In genomic region chr1:207352560-207352959, GRCh38 we compare ENCODE assay signal across 20 cellular contexts. TPM values are rescaled to one million over a fixed set of nuclear protein-coding genes. Genes with fewer than 3 reads are reported as not detected.
A peak's percentile ranks its signal among the peaks of the same experiment; 100 is the strongest.
DNase-seq lines count a peak whose midpoint lies in the region; ATAC-seq and TF ChIP-seq lines count a peak whose summit lies in the region.
"Had no signal": no experiment of that assay in that cellular context is flagged by ENCODE, and none has a peak within 500 bp of the region (broad histone marks: within the 10 kb centered on the region; RNA-seq: fewer than 3 reads in every experiment).

No MANE protein-coding gene starts in this region.

- peaks cover 21% of the 10 kb centered on the region for H3K9me3 Mint-ChIP-seq in activated CD8-positive, alpha-beta T cell treated with anti-CD3 and anti-CD28 coated beads for 36 hours
- peaks cover 26% of the 10 kb centered on the region for H3K9me3 Mint-ChIP-seq in activated CD8-positive, alpha-beta T cell treated with anti-CD3 and anti-CD28 coated beads, Interleukin-2, amount 10 ng/mL, durations not matched to agents 7 days and 5 days (ENCODE audit: insufficient read depth)
- H3K9me3 Mint-ChIP-seq in stimulated activated memory B cell treated with anti-CD40 and anti-IgM and Interleukin-4, amounts not matched to agents 10 μg/mL and 1 μg/mL and 100 μg/mL, for 72 hours, result peaks cover 4% of the 10 kb centered on the region

- H3K36me3 Mint-ChIP-seq in activated CD8-positive, alpha-beta T cell treated with anti-CD3 and anti-CD28 coated beads for 36 hours (ENCODE audit: low read depth), result peaks cover 74% of the 10 kb centered on the region
- peaks cover 85% of the 10 kb centered on the region for H3K36me3 Mint-ChIP-seq in activated CD8-positive, alpha-beta T cell treated with anti-CD3 and anti-CD28 coated beads, Interleukin-2, amount 10 ng/mL, durations not matched to agents 7 days and 5 days (ENCODE audit: low read depth)
- peaks cover 44% of the 10 kb centered on the region for H3K36me3 Mint-ChIP-seq in stimulated activated memory B cell treated with anti-CD40 and anti-IgM and Interleukin-4, amounts not matched to agents 10 μg/mL and 1 μg/mL and 100 μg/mL, for 72 hours

- H3K27ac ChIP-seq in VCaP, result peak overlapping the region; percentile 7; the same call in 1 of the 2 replicates

- CTCF ChIA-PET in activated CD8-positive, alpha-beta T cell treated with anti-CD3 and anti-CD28 coated beads for 36 hours (lab: Charles Lee), result interaction anchor here (1.2 to 1.8 kb wide), 4 partner anchors 11 to 303 kb away, joined by 3 to 5 read pairs (median 4); no protein-coding TSS in a partner anchor
- CTCF ChIA-PET in activated CD8-positive, alpha-beta T cell treated with anti-CD3 and anti-CD28 coated beads, Interleukin-2, amount 10 ng/mL, durations not matched to agents 7 days and 5 days (lab: Charles Lee), result interaction anchor here (0.9 kb wide), 1 partner anchor 16 kb away, joined by 3 read pairs; no protein-coding TSS in a partner anchor

- intact Hi-C loops in activated CD8-positive, alpha-beta T cell treated with anti-CD3 and anti-CD28 coated beads for 36 hours (cut with micrococcal nuclease), result no loop called here

- no peak overlapping the region for H3K4me3 Mint-ChIP-seq in activated CD8-positive, alpha-beta T cell treated with anti-CD3 and anti-CD28 coated beads for 36 hours
- no peak overlapping the region for H3K4me3 Mint-ChIP-seq in activated CD8-positive, alpha-beta T cell treated with anti-CD3 and anti-CD28 coated beads, Interleukin-2, amount 10 ng/mL, durations not matched to agents 7 days and 5 days
- no peak overlapping the region for H3K4me3 Mint-ChIP-seq in stimulated activated memory B cell treated with anti-CD40 and anti-IgM and Interleukin-4, amounts not matched to agents 10 μg/mL and 1 μg/mL and 100 μg/mL, for 72 hours
- H3K4me3 Mint-ChIP-seq: CD4-positive, alpha-beta memory T cell; HFFc6 had no signal

- TF ChIP-seq CTCF in activated CD8-positive, alpha-beta T cell treated with anti-CD3 and anti-CD28 coated beads for 36 hours (IDR thresholded peaks at IDR 0.05), result no peak
- TF ChIP-seq CTCF in VCaP (conservative IDR thresholded peaks at IDR 0.05) (no peak), fibroblast of the aortic adventitia (IDR thresholded peaks at IDR 0.05; ENCODE audit: insufficient read depth, low read length) (no peak), foreskin fibroblast (IDR thresholded peaks at IDR 0.05; ENCODE audit: low read depth, low read length) (no peak)

- H3K4me1 Mint-ChIP-seq in activated CD8-positive, alpha-beta T cell treated with anti-CD3 and anti-CD28 coated beads for 36 hours (ENCODE audit: low read depth), result peaks cover 73% of the 10 kb centered on the region
- peaks cover 66% of the 10 kb centered on the region for H3K4me1 Mint-ChIP-seq in activated CD8-positive, alpha-beta T cell treated with anti-CD3 and anti-CD28 coated beads, Interleukin-2, amount 10 ng/mL, durations not matched to agents 7 days and 5 days (ENCODE audit: low read depth)
- H3K4me1 Mint-ChIP-seq in stimulated activated memory B cell treated with anti-CD40 and anti-IgM and Interleukin-4, amounts not matched to agents 10 μg/mL and 1 μg/mL and 100 μg/mL, for 72 hours, result peaks cover 40% of the 10 kb centered on the region

- POLR2A ChIA-PET in activated CD8-positive, alpha-beta T cell treated with anti-CD3 and anti-CD28 coated beads for 36 hours (lab: Charles Lee), result interaction anchor here (1.0 to 1.2 kb wide), 2 partner anchors 16 to 30 kb away, joined by 3 read pairs; no protein-coding TSS in a partner anchor
- POLR2A ChIA-PET in activated CD8-positive, alpha-beta T cell treated with anti-CD3 and anti-CD28 coated beads, Interleukin-2, amount 10 ng/mL, durations not matched to agents 7 days and 5 days (lab: Charles Lee), result interaction anchor here (1.1 to 1.2 kb wide), 2 partner anchors 10 to 31 kb away, joined by 3 to 5 read pairs; partner anchors contain the start of gene CD55

- H3K4me3 ChIP-seq in fibroblast of the aortic adventitia (ENCODE audit: low read depth, low read length) (no peak overlapping the region), foreskin fibroblast (ENCODE audit: low read depth in 1 of 2, low read length in 2 of 2) (no peak overlapping the region)

- no peak for DNase-seq in activated CD8-positive, alpha-beta T cell treated with anti-CD3 and anti-CD28 coated beads for 36 hours
- DNase-seq in activated CD8-positive, alpha-beta T cell treated with anti-CD3 and anti-CD28 coated beads, Interleukin-2, amount 10 ng/mL, durations not matched to agents 7 days and 5 days, result no peak
- DNase-seq in fibroblast of the aortic adventitia (ENCODE audit: low read depth) (peak; percentile 58), foreskin fibroblast (no peak)
- DNase-seq: 8988T; CD4-positive, alpha-beta memory T cell; H7; HFFc6; MM.1S; NCI-H1092; NCI-H1436 treated with DMSO at 0.1 percent for 48 hours; NCI-H2029; NCI-H345; NCI-H526; SHP77; SK-N-SH had no signal

- H3K27me3 Mint-ChIP-seq in activated CD8-positive, alpha-beta T cell treated with anti-CD3 and anti-CD28 coated beads for 36 hours, result no peaks in the 10 kb centered on the region
- H3K27me3 Mint-ChIP-seq in activated CD8-positive, alpha-beta T cell treated with anti-CD3 and anti-CD28 coated beads, Interleukin-2, amount 10 ng/mL, durations not matched to agents 7 days and 5 days (ENCODE audit: low read depth), result no peaks in the 10 kb centered on the region
- no peaks in the 10 kb centered on the region for H3K27me3 Mint-ChIP-seq in stimulated activated memory B cell treated with anti-CD40 and anti-IgM and Interleukin-4, amounts not matched to agents 10 μg/mL and 1 μg/mL and 100 μg/mL, for 72 hours
- H3K27me3 Mint-ChIP-seq: CD4-positive, alpha-beta memory T cell had no signal

- H3K27ac Mint-ChIP-seq in activated CD8-positive, alpha-beta T cell treated with anti-CD3 and anti-CD28 coated beads for 36 hours, result peak overlapping the region; percentile 30
- no peak overlapping the region for H3K27ac Mint-ChIP-seq in activated CD8-positive, alpha-beta T cell treated with anti-CD3 and anti-CD28 coated beads, Interleukin-2, amount 10 ng/mL, durations not matched to agents 7 days and 5 days
- H3K27ac Mint-ChIP-seq in stimulated activated memory B cell treated with anti-CD40 and anti-IgM and Interleukin-4, amounts not matched to agents 10 μg/mL and 1 μg/mL and 100 μg/mL, for 72 hours, result peak overlapping the region; percentile 37
- H3K27ac Mint-ChIP-seq: CD4-positive, alpha-beta memory T cell; HFFc6 had no signal

- ATAC-seq in activated CD8-positive, alpha-beta T cell treated with anti-CD3 and anti-CD28 coated beads for 36 hours, result no peak
- no peak for ATAC-seq in activated CD8-positive, alpha-beta T cell treated with anti-CD3 and anti-CD28 coated beads, Interleukin-2, amount 10 ng/mL, durations not matched to agents 7 days and 5 days
- ATAC-seq in stimulated activated memory B cell treated with anti-CD40 and anti-IgM and Interleukin-4, amounts not matched to agents 10 μg/mL and 1 μg/mL and 100 μg/mL, for 72 hours, result no peak
- ATAC-seq in GM21723 (IDR thresholded peaks at IDR 0.05; ENCODE audit: unreplicated experiment), result no peak
- ATAC-seq in HG03521 (IDR thresholded peaks at IDR 0.05; ENCODE audit: unreplicated experiment), result no peak

RNA-seq across cellular contexts. Expression of gene CD55, which starts 31.1 kb away (rescaled TPM):
- total RNA-seq in activated CD8-positive, alpha-beta T cell treated with anti-CD3 and anti-CD28 coated beads for 36 hours, result 100 to 1,000 TPM; 100 to 102 TPM
- 10 to 100 TPM; 82.1 to 85.5 TPM for total RNA-seq in activated CD8-positive, alpha-beta T cell treated with anti-CD3 and anti-CD28 coated beads, Interleukin-2, amount 10 ng/mL, durations not matched to agents 7 days and 5 days
- total RNA-seq in fibroblast of the aortic adventitia (ENCODE audit: low replicate concordance), result 25.5 and 34.0 TPM in 2 replicates
